ENCODE assay signal across 16 cellular contexts in genomic region chr7:3518546-3518945, GRCh38.
A peak's percentile ranks its signal among the peaks of the same experiment; 100 is the strongest.
DNase-seq lines count a peak whose midpoint lies in the region; ATAC-seq and TF ChIP-seq lines count a peak whose summit lies in the region.
"Had no signal": no experiment of that assay in that cellular context is flagged by ENCODE, and none has a peak within 500 bp of the region (broad histone marks: within the 10 kb centered on the region; RNA-seq: fewer than 3 reads in every experiment).

No MANE protein-coding gene starts in this region.

- no peak overlapping the region for H3K27ac Mint-ChIP-seq in MCF 10A (ENCODE audit: low read depth, unreplicated experiment)

- no peaks in the 10 kb centered on the region for H3K9me3 Mint-ChIP-seq in MCF 10A (ENCODE audit: unreplicated experiment)

- dilution Hi-C loops in mammary epithelial cell (cut with HindIII; ENCODE audit: low sequenced_read_pairs) = no loop called here

- intact Hi-C loops in MCF 10A (cut with micrococcal nuclease) = no loop called here
- intact Hi-C loops in mammary epithelial cell (cut with micrococcal nuclease) = no loop called here

- H3K4me1 ChIP-seq in mammary epithelial cell (ENCODE audit: insufficient read depth, low read length) = no peaks in the 10 kb centered on the region
- H3K4me1 ChIP-seq: HAP-1 had no signal

- peaks cover 4% of the 10 kb centered on the region for H3K4me1 Mint-ChIP-seq in MCF 10A (ENCODE audit: insufficient read depth, unreplicated experiment)

- in situ Hi-C loops in mammary epithelial cell (cut with MboI; ENCODE audit: low sequenced_read_pairs in 2 of 2) = no loop called here

- no peaks in the 10 kb centered on the region for H3K36me3 Mint-ChIP-seq in MCF 10A (ENCODE audit: insufficient read depth, unreplicated experiment)

- peaks cover 2% of the 10 kb centered on the region for H4K20me1 ChIP-seq in mammary epithelial cell (ENCODE audit: insufficient read depth, low read length)

- no peaks in the 10 kb centered on the region for H3K79me2 ChIP-seq in mammary epithelial cell (ENCODE audit: insufficient read depth, low read length)

- no peak overlapping the region for H3K27ac ChIP-seq in mammary epithelial cell (ENCODE audit: insufficient read depth, low read depth, low read length)
- H3K27ac ChIP-seq: PC-9 had no signal

- H3K4me3 ChIP-seq in mammary epithelial cell (replicated peaks in 1 of 3; ENCODE audit: insufficient read depth in 1 of 3, low read depth in 2 of 3, low read length in 3 of 3) (no peak overlapping the region), fibroblast of pulmonary artery (replicated peaks; ENCODE audit: low read depth, low read length) (no peak overlapping the region)
- H3K4me3 ChIP-seq: HAP-1, PC-9 had no signal

- H3K27me3 ChIP-seq in mammary epithelial cell (ENCODE audit: insufficient read depth, low read length) = no peaks in the 10 kb centered on the region

- POLR2A ChIA-PET in MCF 10A (lab: Yijun Ruan, JAX) = interaction anchor here (0.8 kb wide), 1 partner anchor 577 kb away, joined by 3 read pairs; no protein-coding TSS in a partner anchor

- CTCF ChIA-PET in MCF 10A (lab: Yijun Ruan, JAX) (no interaction called here), mammary epithelial cell (lab: Charles Lee; ENCODE audit: low non-redundant PET) (no interaction called here)

- H3K36me3 ChIP-seq in mammary epithelial cell (ENCODE audit: insufficient read depth, low read length) = no peaks in the 10 kb centered on the region
- H3K36me3 ChIP-seq: HAP-1 had no signal

- no peaks in the 10 kb centered on the region for H3K9me3 ChIP-seq in mammary epithelial cell (replicated peaks; ENCODE audit: insufficient read depth, low read length)
- H3K9me3 ChIP-seq: HAP-1 had no signal

- H3K4me3 Mint-ChIP-seq in MCF 10A (ENCODE audit: unreplicated experiment) = no peak overlapping the region

- TF ChIP-seq CTCF in MCF 10A (IDR thresholded peaks at IDR 0.05; ENCODE audit: unreplicated experiment) (no peak), mammary epithelial cell (conservative IDR thresholded peaks at IDR 0.05 in 1 of 2, IDR thresholded peaks at IDR 0.05 in 1 of 2; ENCODE audit: extremely low read depth in 1 of 2, insufficient read depth in 1 of 2, low read depth in 1 of 2, low read length in 2 of 2) (no peak), fibroblast of pulmonary artery (IDR thresholded peaks at IDR 0.05; ENCODE audit: low read length, missing control alignments) (no peak)

- WGBS in mammary epithelial cell (ENCODE audit: low coverage, missing lambda C conversion rate) = 100% methylated on average over 1 of the region's 1 CpG

- H3K9ac ChIP-seq in mammary epithelial cell (ENCODE audit: insufficient read depth, low read length) = no peak overlapping the region

- no TSS peak for BruUV-seq in MCF 10A (replicated peaks; lab: Mats Ljungman, UMichigan)
- BruUV-seq in mammary epithelial cell (replicated peaks; lab: Mats Ljungman, UMichigan) = no TSS peak

- H3K4me2 ChIP-seq in mammary epithelial cell (ENCODE audit: insufficient read depth, low read depth, low read length) = no peak overlapping the region
- H3K4me2 ChIP-seq: PC-9 had no signal

- H3K27me3 Mint-ChIP-seq in MCF 10A (ENCODE audit: insufficient read depth, unreplicated experiment) = no peaks in the 10 kb centered on the region

- ATAC-seq in HG03469 (IDR thresholded peaks at IDR 0.05; ENCODE audit: unreplicated experiment) = no peak

- H2AFZ ChIP-seq in mammary epithelial cell (ENCODE audit: low read depth, low read length) = no peak overlapping the region
- H2AFZ ChIP-seq: PC-9 had no signal

- DNase-seq in MCF 10A (ENCODE audit: unreplicated experiment) = peak; percentile 5
- no peak for DNase-seq in mammary epithelial cell
- DNase-seq in amniotic stem cell (lab: John Stamatoyannopoulos, UW) = peak; percentile 5
- DNase-seq in fibroblast of pulmonary artery (ENCODE audit: low read depth) = peak; percentile 61
- DNase-seq in RKO (ENCODE audit: low spot score) = no peak
- no peak for DNase-seq in mesenteric fat pad (ENCODE audit: low spot score)
- no peak for DNase-seq in stimulated activated CD4-positive, alpha-beta T cell treated with anti-CD3 and anti-CD28 coated beads, Interleukin-2, amount 100 ng/mL, for 48 hours
- DNase-seq: 8988T, C1 segment of cervical spinal cord, NCI-H1436 treated with DMSO at 0.1 percent for 48 hours, NCI-H2227 treated with DMSO at 0.1 percent for 48 hours, NCI-H524 treated with DMSO at 0.1 percent for 48 hours, PC-9, Right ventricle myocardium superior had no signal

Comparison
In these comparisons a context has a peak if more than half of its experiments do, and no peak if none do; other contexts are left out.
1. DNase-seq: peak in MCF 10A (single experiment), amniotic stem cell (single experiment) and fibroblast of pulmonary artery (single experiment); none in mammary epithelial cell (single experiment), RKO (single experiment), mesenteric fat pad (single experiment) and stimulated activated CD4-positive, alpha-beta T cell treated with anti-CD3 and anti-CD28 coated beads, Interleukin-2, amount 100 ng/mL, for 48 hours (0 of 2).